16 cellular contexts compared by ENCODE assay signal in the genomic region with DNA sequence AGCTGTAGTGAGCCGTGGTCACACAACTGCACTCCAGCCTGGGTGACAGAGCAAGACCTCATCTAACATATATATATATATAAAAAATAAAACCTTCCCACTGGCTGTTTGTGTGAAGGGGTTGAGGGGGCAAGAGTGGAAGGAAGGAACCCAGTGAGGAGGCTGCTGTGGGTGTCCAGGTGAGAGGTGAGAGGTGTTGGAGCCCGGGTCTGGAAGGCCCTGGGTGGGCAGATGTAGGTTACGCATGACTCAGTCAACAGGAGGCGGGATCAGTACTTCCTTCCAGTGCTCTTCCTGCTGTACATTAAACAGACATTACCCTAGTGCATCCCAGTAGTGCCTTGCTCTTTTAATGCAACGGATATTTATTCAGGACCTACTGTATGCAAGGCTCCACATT. TPM values are rescaled to one million over a fixed set of nuclear protein-coding genes. Genes with fewer than 3 reads are reported as not detected.
A peak's percentile ranks its signal among the peaks of the same experiment; 100 is the strongest.
DNase-seq lines count a peak whose midpoint lies in the region; ATAC-seq and TF ChIP-seq lines count a peak whose summit lies in the region.
"Had no signal": no experiment of that assay in that cellular context is flagged by ENCODE, and none has a peak within 500 bp of the region (broad histone marks: within the 10 kb centered on the region; RNA-seq: fewer than 3 reads in every experiment).

No MANE protein-coding gene starts in this region.

- no peak for ATAC-seq in natural killer cell treated with Interleukin-12 subunit alpha and Interleukin-12 subunit beta and Interleukin-15 and Interleukin-18, amount 100 ng/mL, for 72 hours
- ATAC-seq in natural killer cell (no peak), mucosa of descending colon (peak; percentile 19)
- ATAC-seq: CD8-positive, alpha-beta T cell had no signal

- H3K9ac ChIP-seq in BLaER1 treated with 17β-estradiol and CSF1 and Interleukin-3, amounts not matched to agents 10 nM and 100 nM, result no peak overlapping the region

- no peak for TF ChIP-seq POLR2A in erythroblast (IDR thresholded peaks at IDR 0.05; ENCODE audit: low read length)

- H3K4me3 ChIP-seq in BLaER1 treated with 17β-estradiol and CSF1 and Interleukin-3, amounts not matched to agents 10 nM and 100 nM, result no peak overlapping the region
- H3K4me3 ChIP-seq in mucosa of descending colon, result no peak overlapping the region

- no peaks in the 10 kb centered on the region for H3K36me3 ChIP-seq in BLaER1 treated with 17β-estradiol and CSF1 and Interleukin-3, amounts not matched to agents 10 nM and 100 nM
- H3K36me3 ChIP-seq in mucosa of descending colon (ENCODE audit: low read depth), result no peaks in the 10 kb centered on the region
- H3K36me3 ChIP-seq: BE2C had no signal

- intact Hi-C loops in natural killer cell (cut with micrococcal nuclease) (no loop called here), mucosa of descending colon (cut with DNase I, micrococcal nuclease) (no loop called here)

- H3K4me1 ChIP-seq in BLaER1 treated with 17β-estradiol and CSF1 and Interleukin-3, amounts not matched to agents 10 nM and 100 nM, result peaks cover 0 to 31% (median 18%) of the 10 kb centered on the region in 10 experiments; a peak in 15 of 20 replicates
- peaks cover 13% of the 10 kb centered on the region for H3K4me1 ChIP-seq in mucosa of descending colon (ENCODE audit: low read depth)
- H3K4me1 ChIP-seq: BE2C had no signal

- no peaks in the 10 kb centered on the region for H3K9me3 Mint-ChIP-seq in natural killer cell treated with Interleukin-12 subunit alpha and Interleukin-12 subunit beta and Interleukin-15 and Interleukin-18, amount 100 ng/mL, for 72 hours
- no peaks in the 10 kb centered on the region for H3K9me3 Mint-ChIP-seq in natural killer cell
- H3K9me3 Mint-ChIP-seq: CD4-positive, alpha-beta T cell; CD8-positive, alpha-beta T cell had no signal

- H3K27me3 Mint-ChIP-seq in natural killer cell treated with Interleukin-12 subunit alpha and Interleukin-12 subunit beta and Interleukin-15 and Interleukin-18, amount 100 ng/mL, for 72 hours, result peaks cover 0 to under 1% of the 10 kb centered on the region in 2 donors
- no peaks in the 10 kb centered on the region for H3K27me3 Mint-ChIP-seq in natural killer cell (ENCODE audit: low read depth in 2 of 2)
- H3K27me3 Mint-ChIP-seq: CD4-positive, alpha-beta T cell had no signal

- H3K27ac ChIP-seq in BLaER1 treated with 17β-estradiol and CSF1 and Interleukin-3, amounts not matched to agents 10 nM and 100 nM, result no peak overlapping the region
- H3K27ac ChIP-seq: C4-2B had no signal

- H3K9me3 ChIP-seq in BLaER1 treated with 17β-estradiol and CSF1 and Interleukin-3, amounts not matched to agents 10 nM and 100 nM (replicated peaks in 1 of 11), result no peaks in the 10 kb centered on the region
- H3K9me3 ChIP-seq in mucosa of descending colon, result no peaks in the 10 kb centered on the region
- H3K9me3 ChIP-seq: BE2C, Caco-2 had no signal

- H3K4me1 Mint-ChIP-seq in natural killer cell treated with Interleukin-12 subunit alpha and Interleukin-12 subunit beta and Interleukin-15 and Interleukin-18, amount 100 ng/mL, for 72 hours (ENCODE audit: low read depth in 2 of 2), result no peaks in the 10 kb centered on the region
- no peaks in the 10 kb centered on the region for H3K4me1 Mint-ChIP-seq in natural killer cell

- TF ChIP-seq CTCF in natural killer cell (IDR thresholded peaks at IDR 0.05) (no peak), mucosa of descending colon (IDR thresholded peaks at IDR 0.05) (no peak)

- no peak overlapping the region for H3K27ac Mint-ChIP-seq in natural killer cell treated with Interleukin-12 subunit alpha and Interleukin-12 subunit beta and Interleukin-15 and Interleukin-18, amount 100 ng/mL, for 72 hours
- no peak overlapping the region for H3K27ac Mint-ChIP-seq in natural killer cell
- H3K27ac Mint-ChIP-seq: CD4-positive, alpha-beta T cell; CD8-positive, alpha-beta T cell had no signal

- DNase-seq in natural killer cell treated with Interleukin-12 subunit alpha and Interleukin-12 subunit beta and Interleukin-15 and Interleukin-18, amount 100 ng/mL, for 72 hours (ENCODE audit: low spot score), result peak; percentile 18
- DNase-seq in natural killer cell, result no peak
- DNase-seq in mucosa of descending colon, result no peak
- no peak for DNase-seq in erythroblast (lab: John Stamatoyannopoulos, UW)
- no peak for DNase-seq in medulla oblongata (ENCODE audit: extremely low spot score)
- DNase-seq: 8988T; ACHN; BE2C; Caco-2; Calu3; CD4-positive, alpha-beta T cell; CD8-positive, alpha-beta T cell; DMS79 treated with DMSO at 0.1 percent for 48 hours; GF-D8 had no signal

- no peaks in the 10 kb centered on the region for H3K27me3 ChIP-seq in BLaER1 treated with 17β-estradiol and CSF1 and Interleukin-3, amounts not matched to agents 10 nM and 100 nM
- H3K27me3 ChIP-seq: BE2C had no signal

- no peaks in the 10 kb centered on the region for H3K36me3 Mint-ChIP-seq in natural killer cell treated with Interleukin-12 subunit alpha and Interleukin-12 subunit beta and Interleukin-15 and Interleukin-18, amount 100 ng/mL, for 72 hours
- no peaks in the 10 kb centered on the region for H3K36me3 Mint-ChIP-seq in natural killer cell
- H3K36me3 Mint-ChIP-seq: CD8-positive, alpha-beta T cell had no signal

- H3K4me2 ChIP-seq in BLaER1 treated with 17β-estradiol and CSF1 and Interleukin-3, amounts not matched to agents 10 nM and 100 nM, result peak overlapping the region in 8 of 11 experiments; percentile 21 to 47 (median 32); a peak in 13 of 22 replicates

- no peaks in the 10 kb centered on the region for H4K20me1 ChIP-seq in BLaER1 treated with 17β-estradiol and CSF1 and Interleukin-3, amounts not matched to agents 10 nM and 100 nM

- no peak overlapping the region for H3K4me3 Mint-ChIP-seq in natural killer cell treated with Interleukin-12 subunit alpha and Interleukin-12 subunit beta and Interleukin-15 and Interleukin-18, amount 100 ng/mL, for 72 hours
- H3K4me3 Mint-ChIP-seq in natural killer cell, result no peak overlapping the region
- H3K4me3 Mint-ChIP-seq: CD4-positive, alpha-beta T cell; CD8-positive, alpha-beta T cell had no signal

RNA-seq across cellular contexts. Expression of a gene that starts 47.0 kb away (rescaled TPM):
- total RNA-seq in natural killer cell treated with Interleukin-12 subunit alpha and Interleukin-12 subunit beta and Interleukin-15 and Interleukin-18, amount 100 ng/mL, for 72 hours, result not detected
- total RNA-seq in natural killer cell, result not detected
- total RNA-seq in mucosa of descending colon, result 10 to 100 TPM in 2 of 3 donors, 1 to 10 TPM in 1; 6.7 to 11.6 (median 11.0) TPM
- total RNA-seq: Calu3; CD4-positive, alpha-beta T cell; CD8-positive, alpha-beta T cell had no signal

Comparison
In these comparisons a context has a peak if more than half of its experiments do, and no peak if none do; other contexts are left out.
1. RNA of a gene that starts 47.0 kb away (total RNA-seq): 6.7 to 11.6 TPM in mucosa of descending colon; not detected in natural killer cell treated with Interleukin-12 subunit alpha and Interleukin-12 subunit beta and Interleukin-15 and Interleukin-18, amount 100 ng/mL, for 72 hours and not detected in natural killer cell; every median in the first group is over 4 times any median in the second.